ENCODE assay signal across 25 cellular contexts in the genomic region with DNA sequence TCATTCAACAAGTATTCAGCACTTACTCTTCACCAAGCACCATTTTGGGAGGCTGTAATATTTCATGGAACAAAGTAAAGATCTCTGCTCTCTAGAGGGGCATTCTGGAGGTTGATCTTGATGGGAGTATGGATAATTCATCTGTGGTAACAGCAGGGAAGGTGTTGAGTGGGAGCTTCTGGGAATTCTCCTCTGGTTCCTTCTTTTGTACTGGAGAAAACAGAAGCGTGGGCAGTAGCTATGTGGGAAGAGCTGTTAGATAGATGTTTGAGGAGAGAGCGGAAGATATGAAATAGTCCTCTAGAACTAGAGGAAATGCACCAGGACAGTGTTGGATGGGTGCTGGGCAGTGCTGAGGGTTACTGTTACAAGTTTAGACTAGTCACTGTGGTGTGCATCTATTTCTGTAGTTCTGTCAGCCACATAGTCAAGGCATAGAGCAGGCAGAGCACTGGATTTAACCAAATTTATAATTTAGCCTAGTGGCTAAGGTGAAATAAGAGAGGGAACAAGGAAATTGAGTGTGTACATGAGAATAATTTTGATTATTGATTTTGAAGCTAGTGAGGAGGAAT.
"Had no signal": no experiment of that assay in that cellular context is flagged by ENCODE, and none has a peak within 500 bp of the region (broad histone marks: within the 10 kb centered on the region; RNA-seq: fewer than 3 reads in every experiment).

No MANE protein-coding gene starts in this region.

- H3K9me3 ChIP-seq: body of pancreas, psoas muscle, testis, transverse colon had no signal

- H3K9ac ChIP-seq: neural progenitor cell, parathyroid adenoma had no signal

- H3K27ac ChIP-seq: body of pancreas, cardiac muscle cell, coronary artery, dorsolateral prefrontal cortex, neural progenitor cell, parathyroid adenoma, psoas muscle, testis, transverse colon had no signal

- FAIRE-seq: urothelium cell line had no signal

- H3K4me2 ChIP-seq: neural progenitor cell had no signal

- DNase-seq: activated B cell treated with CpG ODN at 0.5 μM for 24 hours; activated CD4-positive, alpha-beta T cell treated with anti-CD3 and anti-CD28 coated beads for 36 hours; activated CD4-positive, alpha-beta T cell treated with anti-CD3 and anti-CD28 coated beads, Interleukin-2, amount 50 U/mL, for 4 hours; activated CD8-positive, alpha-beta memory T cell treated with anti-CD3 and anti-CD28 coated beads for 24 hours; activated effector memory CD4-positive, alpha-beta T cell treated with Interleukin-2 at 50 U/mL for 16 hours; activated naive CD4-positive, alpha-beta T cell treated with Interleukin-2 at 50 U/mL for 16 hours; aorta; body of pancreas; dorsolateral prefrontal cortex; effector memory CD4-positive, alpha-beta T cell; midbrain; natural killer cell; occipital lobe; psoas muscle; stimulated activated CD4-positive, alpha-beta T cell treated with anti-CD3 and anti-CD28 coated beads, Interleukin-15, amount 100 ng/mL, for 24 hours; stimulated activated CD4-positive, alpha-beta T cell treated with anti-CD3 and anti-CD28 coated beads, Interleukin-2, amount 100 ng/mL, for 24 hours; stimulated activated naive CD4-positive, alpha-beta T cell treated with Interleukin-2 at 50 U/mL for 16 hours; T-helper 1 cell; testis; transverse colon had no signal

- H3K4me3 ChIP-seq: body of pancreas, cardiac muscle cell, coronary artery, dorsolateral prefrontal cortex, neural progenitor cell, psoas muscle, testis, transverse colon had no signal

- H3K27me3 ChIP-seq: body of pancreas, cardiac muscle cell, dorsolateral prefrontal cortex, neural progenitor cell, testis, transverse colon had no signal

- H3K79me2 ChIP-seq: parathyroid adenoma had no signal

- H2AFZ ChIP-seq: neural progenitor cell, parathyroid adenoma had no signal

- H3K4me1 ChIP-seq: neural progenitor cell, parathyroid adenoma, psoas muscle, testis had no signal

- ATAC-seq: activated CD4-positive, alpha-beta T cell treated with anti-CD3 and anti-CD28 coated beads for 36 hours; body of pancreas; natural killer cell had no signal
